ENCODE assay signal across 28 cellular contexts in genomic region chr15:68483165-68483564, GRCh38.
"Had no signal": no experiment of that assay in that cellular context is flagged by ENCODE, and none has a peak within 500 bp of the region (broad histone marks: within the 10 kb centered on the region; RNA-seq: fewer than 3 reads in every experiment).

No MANE protein-coding gene starts in this region.

- H3K4me2 ChIP-seq: SK-N-SH had no signal

- H3K27ac Mint-ChIP-seq: activated CD4-positive, alpha-beta T cell treated with anti-CD3 and anti-CD28 coated beads, Interleukin-2, amount 10 ng/mL, durations not matched to agents 24 days and 14 days; activated CD8-positive, alpha-beta T cell treated with anti-CD3 and anti-CD28 coated beads, Interleukin-2, amount 10 ng/mL, durations not matched to agents 7 days and 5 days; activated naive CD4-positive, alpha-beta T cell treated with anti-CD3 and anti-CD28 coated beads, Interleukin-2, amount 10 ng/mL, durations not matched to agents 7 days and 5 days; activated naive CD8-positive, alpha-beta T cell; activated naive CD8-positive, alpha-beta T cell treated with anti-CD3 and anti-CD28 coated beads, Interleukin-2, amount 50 U/mL, for 24 hours; T-helper 1 cell treated with Interleukin-12 subunit alpha and Interleukin-12 subunit beta and Interleukin-4 antibody, amounts not matched to agents 30 μg/mL and 1 μg/mL, for 36 hours; T-helper 2 cell treated with Interferon-gamma antibody and Interleukin-4, amounts not matched to agents 5 μg/mL and 100 μg/mL, for 36 hours had no signal

- H3K4me1 Mint-ChIP-seq: activated CD4-positive, alpha-beta T cell treated with anti-CD3 and anti-CD28 coated beads, Interleukin-2, amount 10 ng/mL, durations not matched to agents 24 days and 14 days; activated naive CD4-positive, alpha-beta T cell treated with anti-CD3 and anti-CD28 coated beads, Interleukin-2, amount 10 ng/mL, durations not matched to agents 7 days and 5 days; activated naive CD8-positive, alpha-beta T cell treated with anti-CD3 and anti-CD28 coated beads, Interleukin-2, amount 50 U/mL, for 24 hours; central memory CD8-positive, alpha-beta T cell had no signal

- H3K36me3 ChIP-seq: brain microvascular endothelial cell, SJSA1 had no signal

- H3K4me3 Mint-ChIP-seq: activated CD4-positive, alpha-beta T cell treated with anti-CD3 and anti-CD28 coated beads, Interleukin-2, amount 10 ng/mL, durations not matched to agents 24 days and 14 days; activated CD8-positive, alpha-beta T cell treated with anti-CD3 and anti-CD28 coated beads, Interleukin-2, amount 10 ng/mL, durations not matched to agents 7 days and 5 days; activated naive CD4-positive, alpha-beta T cell treated with anti-CD3 and anti-CD28 coated beads, Interleukin-2, amount 10 ng/mL, durations not matched to agents 7 days and 5 days; activated naive CD8-positive, alpha-beta T cell; activated naive CD8-positive, alpha-beta T cell treated with anti-CD3 and anti-CD28 coated beads, Interleukin-2, amount 50 U/mL, for 24 hours; central memory CD8-positive, alpha-beta T cell; T-helper 1 cell treated with Interleukin-12 subunit alpha and Interleukin-12 subunit beta and Interleukin-4 antibody, amounts not matched to agents 30 μg/mL and 1 μg/mL, for 36 hours; T-helper 2 cell treated with Interferon-gamma antibody and Interleukin-4, amounts not matched to agents 5 μg/mL and 100 μg/mL, for 36 hours had no signal

- H3K4me3 ChIP-seq: SJSA1 had no signal

- H3K27me3 ChIP-seq: brain microvascular endothelial cell, SJSA1 had no signal

- H3K9me3 Mint-ChIP-seq: activated CD4-positive, alpha-beta T cell treated with anti-CD3 and anti-CD28 coated beads, Interleukin-2, amount 10 ng/mL, durations not matched to agents 24 days and 14 days; activated naive CD4-positive, alpha-beta T cell treated with anti-CD3 and anti-CD28 coated beads, Interleukin-2, amount 10 ng/mL, durations not matched to agents 7 days and 5 days; activated naive CD8-positive, alpha-beta T cell treated with anti-CD3 and anti-CD28 coated beads, Interleukin-2, amount 50 U/mL, for 24 hours; central memory CD8-positive, alpha-beta T cell; T-helper 1 cell treated with Interleukin-12 subunit alpha and Interleukin-12 subunit beta and Interleukin-4 antibody, amounts not matched to agents 30 μg/mL and 1 μg/mL, for 36 hours; T-helper 2 cell treated with Interferon-gamma antibody and Interleukin-4, amounts not matched to agents 5 μg/mL and 100 μg/mL, for 36 hours had no signal

- H3K9ac ChIP-seq: SK-N-SH had no signal

- H3K9me3 ChIP-seq: SJSA1, SK-N-SH had no signal

- H3K36me3 Mint-ChIP-seq: activated naive CD4-positive, alpha-beta T cell treated with anti-CD3 and anti-CD28 coated beads, Interleukin-2, amount 10 ng/mL, durations not matched to agents 7 days and 5 days; activated naive CD8-positive, alpha-beta T cell had no signal

- DNase-seq: activated CD4-positive, alpha-beta T cell treated with anti-CD3 and anti-CD28 coated beads, Interleukin-2, amount 10 ng/mL, durations not matched to agents 24 days and 14 days; activated CD4-positive, alpha-beta T cell treated with anti-CD3 and anti-CD28 coated beads, Interleukin-2, amount 50 U/mL, for 4 hours; activated CD8-positive, alpha-beta T cell treated with anti-CD3 and anti-CD28 coated beads, Interleukin-2, amount 10 ng/mL, durations not matched to agents 7 days and 5 days; activated effector memory CD4-positive, alpha-beta T cell treated with Interleukin-2 at 50 U/mL for 16 hours; activated naive CD4-positive, alpha-beta T cell treated with anti-CD3 and anti-CD28 coated beads, Interleukin-2, amount 10 ng/mL, durations not matched to agents 7 days and 5 days; activated naive CD8-positive, alpha-beta T cell treated with anti-CD3 and anti-CD28 coated beads, Interleukin-2, amount 50 U/mL, for 24 hours; activated T-cell treated with anti-CD3 and anti-CD28 coated beads, Interleukin-2, amount 50 U/mL, for 48 hours; anterior cingulate cortex; brain microvascular endothelial cell; Karpas-422; KBM-7; NCI-H1048; NCI-H1105 treated with DMSO at 0.1 percent for 48 hours; NCI-H1436; NCI-H1694; NCI-H1930; NCI-H2081 treated with DMSO at 0.1 percent for 48 hours; NCI-H226; NCI-H446 treated with DMSO at 0.1 percent for 48 hours; NCI-H524 treated with DMSO at 0.1 percent for 48 hours; NK-92 treated with Interleukin-12 subunit alpha and Interleukin-12 subunit beta, amount 100 ng/mL, for 24 hours; SHP77 treated with DMSO at 0.1 percent for 48 hours; SK-N-SH had no signal

- H3K27ac ChIP-seq: brain microvascular endothelial cell, SJSA1 had no signal

- ATAC-seq: activated CD8-positive, alpha-beta T cell treated with anti-CD3 and anti-CD28 coated beads, Interleukin-2, amount 10 ng/mL, durations not matched to agents 7 days and 5 days; activated naive CD8-positive, alpha-beta T cell treated with anti-CD3 and anti-CD28 coated beads, Interleukin-2, amount 50 U/mL, for 24 hours had no signal
